2 cellular contexts compared by ENCODE assay signal in genomic region chr2:150566289-150566688, GRCh38.
TF ChIP-seq lines count a peak whose summit lies in the region.

No MANE protein-coding gene starts in this region.

TF ChIP-seq in HepG2, 621 proteins besides CTCF, POLR2A, EP300 and RAD21:
- TF ChIP-seq ZBTB14 (CRISPR knock-in tag; IDR thresholded peaks at IDR 0.05) (no peak), ATF7 (IDR thresholded peaks at IDR 0.05) (peak; percentile 99), ATF7 (CRISPR knock-in tag; IDR thresholded peaks at IDR 0.05) (no peak), CAMTA2 (CRISPR knock-in tag; IDR thresholded peaks at IDR 0.05; ENCODE audit: borderline replicate concordance) (no peak), PREB (CRISPR knock-in tag; IDR thresholded peaks at IDR 0.05) (no peak), CREB1 (IDR thresholded peaks at IDR 0.05) (peak; percentile 97), CREB1 (CRISPR knock-in tag; IDR thresholded peaks at IDR 0.05) (no peak), FOXA3 (CRISPR knock-in tag; IDR thresholded peaks at IDR 0.05) (no peak), ZBTB44 (CRISPR knock-in tag; IDR thresholded peaks at IDR 0.05) (no peak), PHF5A (CRISPR knock-in tag; IDR thresholded peaks at IDR 0.05; ENCODE audit: low read depth, unreplicated experiment) (no peak), SNRNP70 (IDR thresholded peaks at IDR 0.05; ENCODE audit: low read depth, low read length) (no peak), SIN3B (IDR thresholded peaks at IDR 0.05; ENCODE audit: low read length) (no peak), ZNF766 (CRISPR knock-in tag; IDR thresholded peaks at IDR 0.05; ENCODE audit: borderline replicate concordance) (no peak), ZNF543 (CRISPR knock-in tag; IDR thresholded peaks at IDR 0.05) (no peak)

TF ChIP-seq in IMR-90, 13 proteins besides CTCF, POLR2A, EP300 and RAD21 (continued from another document):
- TF ChIP-seq ELK1 (IDR thresholded peaks at IDR 0.05; ENCODE audit: borderline replicate concordance, low read depth, low read length) (no peak), USF2 (IDR thresholded peaks at IDR 0.05; ENCODE audit: low read depth, low read length) (no peak), MAFK (IDR thresholded peaks at IDR 0.05; ENCODE audit: low read depth, low read length) (no peak), CEBPB (IDR thresholded peaks at IDR 0.05; ENCODE audit: low read depth, low read length) (no peak), SMC3 (IDR thresholded peaks at IDR 0.05; ENCODE audit: low read depth, low read length) (no peak), NFE2L2 (IDR thresholded peaks at IDR 0.05; ENCODE audit: low read depth, low read length) (no peak), RFX5 (IDR thresholded peaks at IDR 0.05; ENCODE audit: low read depth, low read length) (no peak), CHD1 (IDR thresholded peaks at IDR 0.05; ENCODE audit: low read depth, low read length) (no peak), BHLHE40 (IDR thresholded peaks at IDR 0.05; ENCODE audit: low read depth, low read length) (no peak), MAZ (IDR thresholded peaks at IDR 0.05; ENCODE audit: borderline replicate concordance, low read depth, low read length) (no peak), MXI1 (IDR thresholded peaks at IDR 0.05; ENCODE audit: borderline replicate concordance, low read depth, low read length) (no peak)
TF ChIP-seq in IMR-90: peak in this region for 0.
